ENCODE assay signal across 2 cellular contexts in genomic region chr16:28217326-28217725, GRCh38.
TF ChIP-seq lines count a peak whose summit lies in the region.

No MANE protein-coding gene starts in this region.

TF ChIP-seq in A549, 52 proteins besides CTCF, POLR2A, EP300 and RAD21:
- peak; percentile 89 for TF ChIP-seq USF2 (IDR thresholded peaks at IDR 0.05)
- no peak for TF ChIP-seq RCOR1 (IDR thresholded peaks at IDR 0.05; ENCODE audit: low read depth, low read length)

TF ChIP-seq in K562, 482 proteins besides CTCF, POLR2A, EP300 and RAD21 (continued from another document):
- TF ChIP-seq USF2 (CRISPR knock-in tag; IDR thresholded peaks at IDR 0.05) (peak; percentile 82), ZNF217 (CRISPR knock-in tag; IDR thresholded peaks at IDR 0.05) (no peak), RAD51 (IDR thresholded peaks at IDR 0.05; ENCODE audit: borderline replicate concordance, low read depth) (peak; percentile 84), ZNF121 (CRISPR knock-in tag; conservative IDR thresholded peaks at IDR 0.05) (peak; percentile 58), NFXL1 (CRISPR knock-in tag; IDR thresholded peaks at IDR 0.05) (no peak), ZNF347 (CRISPR knock-in tag; IDR thresholded peaks at IDR 0.05; ENCODE audit: low read depth) (no peak), NFYB (IDR thresholded peaks at IDR 0.05; ENCODE audit: extremely low read depth, insufficient read length) (peak; percentile 48)
